ENCODE assay signal across 8 cellular contexts in genomic region chr3:72447059-72447946, GRCh38. TPM values are rescaled to one million over a fixed set of nuclear protein-coding genes. Genes with fewer than 3 reads are reported as not detected.
DNase-seq lines count a peak whose midpoint lies in the region; ATAC-seq and TF ChIP-seq lines count a peak whose summit lies in the region.

No MANE protein-coding gene starts in this region.

- H3K27me3 ChIP-seq in ascending aorta (no peaks in the 10 kb centered on the region), hepatocyte (no peaks in the 10 kb centered on the region), aorta (ENCODE audit: control insufficient read depth in 1 of 2, insufficient read depth in 2 of 2, low read length in 1 of 2) (no peaks in the 10 kb centered on the region)

- peaks cover 0 to 13% of the 10 kb centered on the region in 2 donors for H3K4me1 ChIP-seq in ascending aorta
- peaks cover 19% of the 10 kb centered on the region for H3K4me1 ChIP-seq in hepatocyte (ENCODE audit: insufficient read depth)
- H3K4me1 ChIP-seq in aorta (ENCODE audit: control insufficient read depth in 1 of 2, insufficient read depth in 2 of 2, low read length in 2 of 2) = no peaks in the 10 kb centered on the region

- peaks cover 43% of the 10 kb centered on the region for H4K20me1 ChIP-seq in hepatocyte (ENCODE audit: insufficient read depth, poor library complexity, severe bottlenecking)

- peak overlapping the region; percentile 87 for H3K4me2 ChIP-seq in hepatocyte

- intact Hi-C loops in ascending aorta (cut with DNase I) (loop anchor here (1.0 to 10.0 kb wide), 9 partner anchors 35 to 549 kb away; partner anchors contain the start of gene PPP4R2), aorta (cut with DNase I) (loop anchor here (2.0 to 10.0 kb wide), 3 partner anchors 35 to 357 kb away; no protein-coding TSS in a partner anchor)

- WGBS in hepatocyte (ENCODE audit: low lambda C conversion rate, missing lambda C conversion rate) = 6% methylated on average over 43 of the region's 97 CpGs
- 9 to 11% methylated on average over 64 to 96 of the region's 97 CpGs for WGBS in aorta, 2 donors

- peak; percentile 94 for ATAC-seq in HG02678 (IDR thresholded peaks at IDR 0.05; ENCODE audit: unreplicated experiment)
- ATAC-seq in aorta (ENCODE audit: low FRiP score) = peak; percentile 96

- in situ Hi-C loops in GM13976 (cut with MboI; ENCODE audit: low sequenced_read_pairs, unreplicated experiment) = no loop called here

- H3K9me3 ChIP-seq in ascending aorta (no peaks in the 10 kb centered on the region), hepatocyte (ENCODE audit: low read depth) (no peaks in the 10 kb centered on the region), aorta (ENCODE audit: control insufficient read depth, low read length) (no peaks in the 10 kb centered on the region)

- TF ChIP-seq CTCF in GM13976 (IDR thresholded peaks at IDR 0.05; ENCODE audit: borderline replicate concordance, control extremely low read depth, extremely low read depth, insufficient read depth, missing control alignments) = no peak
- TF ChIP-seq CTCF in ascending aorta (IDR thresholded peaks at IDR 0.05) = no peak
- TF ChIP-seq CTCF in hepatocyte (IDR thresholded peaks at IDR 0.05; ENCODE audit: poor library complexity) = no peak

- DNase-seq in GM13976 (ENCODE audit: low spot score) (peak; percentile 96), NCI-H1105 (lab: John Stamatoyannopoulos, UW) (peak; percentile 65), T-helper 2 cell (peak; percentile 83 to 95 (median 92)), ascending aorta (ENCODE audit: low spot score in 2 of 2) (peak; percentile 39 to 94), hepatocyte (ENCODE audit: low spot score) (peak; percentile 98), renal cortical epithelial cell (ENCODE audit: low read depth) (peak; percentile 43), aorta (peak; percentile 95 to 98)

- peaks cover 45% of the 10 kb centered on the region for H3K79me2 ChIP-seq in hepatocyte

- peak overlapping the region; percentile 79 for H2AFZ ChIP-seq in hepatocyte

- H3K4me3 ChIP-seq in ascending aorta (peak overlapping the region; percentile 67 to 91), hepatocyte (peak overlapping the region; percentile 95), aorta (ENCODE audit: low read length in 2 of 2) (peak overlapping the region; percentile 36 to 78)

- H3K9me2 ChIP-seq in hepatocyte (replicated peaks; ENCODE audit: insufficient read depth) = no peaks in the 10 kb centered on the region

- H3K36me3 ChIP-seq in ascending aorta (no peaks in the 10 kb centered on the region), hepatocyte (replicated peaks; ENCODE audit: insufficient read depth, low read depth) (no peaks in the 10 kb centered on the region), aorta (ENCODE audit: control insufficient read depth in 1 of 2, insufficient read depth in 2 of 2, low read length in 1 of 2) (no peaks in the 10 kb centered on the region)

- H3K27ac ChIP-seq in ascending aorta (peak overlapping the region; percentile 68 to 88), hepatocyte (peak overlapping the region; percentile 99), aorta (ENCODE audit: low read depth in 1 of 2, low read length in 2 of 2) (peak overlapping the region in 1 of 2 donors; percentile 52)

RNA-seq across cellular contexts. Expression of gene RYBP, which starts 0.9 kb away (rescaled TPM):
- total RNA-seq in ascending aorta = 3.8 TPM
- 25.2 and 28.9 TPM in 2 replicates for total RNA-seq in hepatocyte
- 3.8 and 4.4 TPM in 2 replicates for polyA plus RNA-seq in hepatocyte
- total RNA-seq in renal cortical epithelial cell = 8.3 and 15.1 TPM in 2 replicates
- 10 to 100 TPM; 12.6 to 15.1 TPM for total RNA-seq in aorta
- 1 to 10 TPM; 4.8 to 7.5 TPM for polyA plus RNA-seq in aorta

Comparison
In these comparisons a context has a peak if more than half of its experiments do, and no peak if none do; other contexts are left out.
1. DNase-seq: peak in every context shown above with its lines; median percentile 98 in hepatocyte; 96 in aorta; 96 in GM13976; 92 in T-helper 2 cell; 66 in ascending aorta; 65 in NCI-H1105; 43 in renal cortical epithelial cell.